Comparison of ENCODE assay signal across 1 cellular context in genomic region chr9:129557192-129558036, GRCh38.
TF ChIP-seq lines count a peak whose summit lies in the region.

No MANE protein-coding gene starts in this region.

TF ChIP-seq in HepG2, 621 proteins besides CTCF, POLR2A, EP300 and RAD21 (continued from another document and continues in another):
- TF ChIP-seq ZNF280D (CRISPR knock-in tag; IDR thresholded peaks at IDR 0.05), result no peak
- peak; percentile 90 for TF ChIP-seq IRF2 (CRISPR knock-in tag; IDR thresholded peaks at IDR 0.05)
- TF ChIP-seq MEF2D (CRISPR knock-in tag; IDR thresholded peaks at IDR 0.05), result peak; percentile 89; the same call in 1 of the 2 replicates
- TF ChIP-seq ZNF569 (CRISPR knock-in tag; IDR thresholded peaks at IDR 0.05; ENCODE audit: borderline replicate concordance), result no peak
- peak; percentile 83; the same call in 1 of the 2 replicates for TF ChIP-seq IRF9 (CRISPR knock-in tag; IDR thresholded peaks at IDR 0.05; ENCODE audit: borderline replicate concordance)
- TF ChIP-seq ZNF503 (CRISPR knock-in tag; IDR thresholded peaks at IDR 0.05), result peak; percentile 88
- no peak for TF ChIP-seq JARID2 (CRISPR knock-in tag; IDR thresholded peaks at IDR 0.05; ENCODE audit: insufficient replicate concordance)
- TF ChIP-seq NONO (IDR thresholded peaks at IDR 0.05), result no peak
- TF ChIP-seq NONO (CRISPR knock-in tag; conservative IDR thresholded peaks at IDR 0.05), result peak; percentile 94
- peak; percentile 68; the same call in 1 of the 2 replicates for TF ChIP-seq MXD1 (CRISPR knock-in tag; IDR thresholded peaks at IDR 0.05)
- no peak for TF ChIP-seq ATF6 (CRISPR knock-in tag; conservative IDR thresholded peaks at IDR 0.05)
- peak; percentile 79; the same call in 1 of the 2 replicates for TF ChIP-seq MYNN (CRISPR knock-in tag; IDR thresholded peaks at IDR 0.05; ENCODE audit: low read depth)
- TF ChIP-seq HDAC2 (CRISPR knock-in tag; IDR thresholded peaks at IDR 0.05), result peak; percentile 96
- no peak for TF ChIP-seq ATF7 (IDR thresholded peaks at IDR 0.05)
- TF ChIP-seq ATF7 (CRISPR knock-in tag; IDR thresholded peaks at IDR 0.05), result 0 out of 2 replicates have a peak, but pooled peaks have one; percentile 45
- TF ChIP-seq PCBP2 (optimal IDR thresholded peaks at IDR 0.05; ENCODE audit: low read depth, low read length, poor library complexity, severe bottlenecking), result no peak
- no peak for TF ChIP-seq ZNF737 (CRISPR knock-in tag; IDR thresholded peaks at IDR 0.05; ENCODE audit: borderline replicate concordance)
- peak; percentile 93 for TF ChIP-seq ZNF772 (CRISPR knock-in tag; IDR thresholded peaks at IDR 0.05)
- no peak; the same call in 1 of the 2 replicates for TF ChIP-seq NFE2 (CRISPR knock-in tag; IDR thresholded peaks at IDR 0.05)
- no peak; the same call in 1 of the 2 replicates for TF ChIP-seq SMAD1 (CRISPR knock-in tag; IDR thresholded peaks at IDR 0.05; ENCODE audit: borderline replicate concordance, low read depth)
- TF ChIP-seq FOXP4 (CRISPR knock-in tag; IDR thresholded peaks at IDR 0.05), result peak; percentile 94
- peak; percentile 42 for TF ChIP-seq ZNF883 (CRISPR knock-in tag; IDR thresholded peaks at IDR 0.05; ENCODE audit: not compliant biosample characterization)
- no peak for TF ChIP-seq MAFF (IDR thresholded peaks at IDR 0.05; ENCODE audit: low read depth, low read length)
- TF ChIP-seq CENPT (CRISPR knock-in tag; IDR thresholded peaks at IDR 0.05; ENCODE audit: low read depth), result no peak
- TF ChIP-seq ZNF619 (CRISPR knock-in tag; IDR thresholded peaks at IDR 0.05), result 0 out of 2 replicates have a peak, but pooled peaks have one; percentile 61
- no peak for TF ChIP-seq ZNF7 (CRISPR knock-in tag; IDR thresholded peaks at IDR 0.05)
- peak; percentile 99 for TF ChIP-seq SIX4 (CRISPR knock-in tag; IDR thresholded peaks at IDR 0.05)
- TF ChIP-seq CEBPG (CRISPR knock-in tag; IDR thresholded peaks at IDR 0.05), result peak; percentile 66
- TF ChIP-seq GMEB1 (CRISPR knock-in tag; IDR thresholded peaks at IDR 0.05; ENCODE audit: borderline replicate concordance), result peak; percentile 42; the same call in 1 of the 2 replicates
- no peak; the same call in 1 of the 2 replicates for TF ChIP-seq PLSCR1 (CRISPR knock-in tag; IDR thresholded peaks at IDR 0.05; ENCODE audit: borderline replicate concordance)
- peak; percentile 80 for TF ChIP-seq ZSCAN9 (CRISPR knock-in tag; IDR thresholded peaks at IDR 0.05; ENCODE audit: borderline replicate concordance)
- TF ChIP-seq ZNF614 (CRISPR knock-in tag; IDR thresholded peaks at IDR 0.05; ENCODE audit: borderline replicate concordance), result peak; percentile 94; the same call in 1 of the 2 replicates
- TF ChIP-seq ZNF766 (CRISPR knock-in tag; IDR thresholded peaks at IDR 0.05; ENCODE audit: borderline replicate concordance), result peak; percentile 45; the same call in 1 of the 2 replicates
- peak; percentile 97 for TF ChIP-seq MIER3 (CRISPR knock-in tag; IDR thresholded peaks at IDR 0.05; ENCODE audit: borderline replicate concordance)
- TF ChIP-seq ZNF12 (CRISPR knock-in tag; IDR thresholded peaks at IDR 0.05), result no peak; the same call in 1 of the 2 replicates
- 0 out of 2 replicates have a peak, but pooled peaks have one; percentile 14 for TF ChIP-seq ZNF512 (CRISPR knock-in tag; IDR thresholded peaks at IDR 0.05)
- peak; percentile 94 for TF ChIP-seq AHDC1 (CRISPR knock-in tag; IDR thresholded peaks at IDR 0.05; ENCODE audit: borderline replicate concordance)
- TF ChIP-seq ZNF777 (CRISPR knock-in tag; IDR thresholded peaks at IDR 0.05), result peak; percentile 8; the same call in 1 of the 2 replicates
- TF ChIP-seq HMG20B (CRISPR knock-in tag; conservative IDR thresholded peaks at IDR 0.05), result peak; percentile 89
- TF ChIP-seq ZNF75D (CRISPR knock-in tag; IDR thresholded peaks at IDR 0.05; ENCODE audit: borderline replicate concordance), result no peak
